In genomic region chr1:184932319-184932718, GRCh38 we compare ENCODE assay signal across 26 cellular contexts.
"Had no signal": no experiment of that assay in that cellular context is flagged by ENCODE, and none has a peak within 500 bp of the region (broad histone marks: within the 10 kb centered on the region; RNA-seq: fewer than 3 reads in every experiment).

No MANE protein-coding gene starts in this region.

- H3K27me3 ChIP-seq: stomach, suprapubic skin, testis, thyroid gland, tibial artery, tibial nerve, upper lobe of left lung, upper lobe of right lung, uterus, vagina had no signal

- DNase-seq: stimulated activated CD4-positive, alpha-beta T cell treated with anti-CD3 and anti-CD28 coated beads, Interleukin-2, amount 100 ng/mL, for 48 hours; stimulated activated CD4-positive, alpha-beta T cell treated with anti-CD3 and anti-CD28 coated beads, Interleukin-4, amount 100 ng/mL, for 1 hour; stimulated activated CD4-positive, alpha-beta T cell treated with anti-CD3 and anti-CD28 coated beads, Interleukin-4, amount 100 ng/mL, for 24 hours; stimulated activated CD4-positive, alpha-beta T cell treated with anti-CD3 and anti-CD28 coated beads, Interleukin-4, amount 100 ng/mL, for 4 hours; stimulated activated CD8-positive, alpha-beta memory T cell treated with anti-CD3 and anti-CD28 coated beads, Interleukin-4, amount 100 ng/mL, for 48 hours; stimulated activated naive B cell treated with anti-CD40 and anti-IgM and Interleukin-4, amounts not matched to agents 10 μg/mL and 1 μg/mL and 100 μg/mL, for 72 hours; stimulated activated naive CD4-positive, alpha-beta T cell; stimulated activated naive CD4-positive, alpha-beta T cell treated with Interleukin-2 at 50 U/mL for 16 hours; stimulated activated naive CD8-positive, alpha-beta T cell treated with anti-CD3 and anti-CD28 coated beads, Interleukin-15, amount 100 ng/mL, for 72 hours; stimulated activated naive CD8-positive, alpha-beta T cell treated with anti-CD3 and anti-CD28 coated beads, Interleukin-15, Interleukin-2, amounts not matched to agents 100 U/mL and 50 U/mL, for 24 hours; stomach; substantia nigra; testis; thyroid gland; tibial artery; transverse colon; trophoblast cell; upper lobe of left lung; upper lobe of right lung; uterus had no signal

- ATAC-seq: stimulated activated effector memory CD8-positive, alpha-beta T cell treated with anti-CD3 and anti-CD28 coated beads, Interleukin-12 subunit alpha, Interleukin-12 subunit beta, amount 100 ng/mL, for 72 hours; stimulated activated memory B cell treated with anti-CD40 and anti-IgM and Interleukin-4, amounts not matched to agents 10 μg/mL and 1 μg/mL and 100 μg/mL, for 72 hours; stimulated activated naive B cell treated with anti-CD40 and anti-IgM and Interleukin-4, amounts not matched to agents 10 μg/mL and 1 μg/mL and 100 μg/mL, for 72 hours; stimulated activated naive CD8-positive, alpha-beta T cell treated with anti-CD3 and anti-CD28 coated beads, Interleukin-15, amount 100 ng/mL, for 72 hours; stimulated activated naive CD8-positive, alpha-beta T cell treated with anti-CD3 and anti-CD28 coated beads, Interleukin-15, Interleukin-2, amounts not matched to agents 100 U/mL and 50 U/mL, for 24 hours; upper lobe of right lung had no signal

- H3K9me3 ChIP-seq: stomach, suprapubic skin, testis, thoracic aorta, thyroid gland, tibial artery, tibial nerve, transverse colon, upper lobe of left lung, upper lobe of right lung, uterus, vagina had no signal

- H3K4me3 ChIP-seq: stomach, suprapubic skin, testis, thoracic aorta, thyroid gland, tibial artery, tibial nerve, transverse colon, upper lobe of left lung, upper lobe of right lung, uterus, vagina had no signal

- H3K36me3 ChIP-seq: suprapubic skin, thoracic aorta, thyroid gland, tibial artery, tibial nerve, transverse colon, upper lobe of left lung, upper lobe of right lung, uterus, vagina had no signal

- H3K4me1 ChIP-seq: testis, thyroid gland, uterus had no signal

- H3K27ac ChIP-seq: stomach, suprapubic skin, testis, thoracic aorta, thyroid gland, tibial artery, tibial nerve, transverse colon, upper lobe of left lung, upper lobe of right lung, uterus, vagina had no signal
